ENCODE assay signal across 25 cellular contexts in genomic region chr10:18561861-18562551, GRCh38.
"Had no signal": no experiment of that assay in that cellular context is flagged by ENCODE, and none has a peak within 500 bp of the region (broad histone marks: within the 10 kb centered on the region; RNA-seq: fewer than 3 reads in every experiment).

No MANE protein-coding gene starts in this region.

- H3K27me3 ChIP-seq: gastrocnemius medialis, neutrophil, suprapubic skin, thyroid gland had no signal

- H3K4me1 Mint-ChIP-seq: immature natural killer cell; naive thymus-derived CD4-positive, alpha-beta T cell; nephron progenitor cell had no signal

- FAIRE-seq: endometrium, keratinocyte, urothelium cell line had no signal

- H3K4me1 ChIP-seq: gastrocnemius medialis, left ventricle myocardium inferior, lower lobe of right lung, psoas muscle, suprapubic skin, thyroid gland had no signal

- H3K27ac ChIP-seq: gastrocnemius medialis, left ventricle myocardium inferior, lower lobe of right lung, neutrophil, psoas muscle, skin epidermis, suprapubic skin, thyroid gland had no signal

- H3K36me3 Mint-ChIP-seq: immature natural killer cell; naive thymus-derived CD4-positive, alpha-beta T cell; type B pancreatic cell had no signal

- H3K36me3 ChIP-seq: lower lobe of right lung, neutrophil, thyroid gland had no signal

- H3K4me3 ChIP-seq: gastrocnemius medialis, left ventricle myocardium inferior, lower lobe of right lung, psoas muscle, skin epidermis, suprapubic skin, thyroid gland had no signal

- DNase-seq: effector memory CD4-positive, alpha-beta T cell; gastrocnemius medialis; glutamatergic neuron; immature natural killer cell; left cardiac atrium; left ventricle myocardium inferior; lower lobe of right lung; mesenchymal stem cell; naive thymus-derived CD4-positive, alpha-beta T cell; nephron progenitor cell; psoas muscle; retina; stimulated activated CD4-positive, alpha-beta T cell treated with anti-CD3 and anti-CD28 coated beads, Interleukin-2, amount 100 ng/mL, for 24 hours; stimulated activated CD4-positive, alpha-beta T cell treated with anti-CD3 and anti-CD28 coated beads, Interleukin-4, amount 100 ng/mL, for 4 hours; stimulated activated naive CD4-positive, alpha-beta T cell treated with Interleukin-2 at 50 U/mL for 16 hours; thyroid gland had no signal

- H3K27me3 Mint-ChIP-seq: naive thymus-derived CD4-positive, alpha-beta T cell; type B pancreatic cell had no signal

- H3K4me3 Mint-ChIP-seq: immature natural killer cell; naive thymus-derived CD4-positive, alpha-beta T cell; nephron progenitor cell; type B pancreatic cell had no signal

- H3K9me3 Mint-ChIP-seq: immature natural killer cell; naive thymus-derived CD4-positive, alpha-beta T cell; nephron progenitor cell; type B pancreatic cell had no signal

- H3K27ac Mint-ChIP-seq: immature natural killer cell; naive thymus-derived CD4-positive, alpha-beta T cell; nephron progenitor cell; type B pancreatic cell had no signal

- ATAC-seq: esophagus mucosa; gastrocnemius medialis; left cardiac atrium; lower lobe of right lung; naive thymus-derived CD4-positive, alpha-beta T cell; psoas muscle; sciatic nerve had no signal
